9 cellular contexts compared by ENCODE assay signal in genomic region chr6:50734488-50734887, GRCh38. TPM values are rescaled to one million over a fixed set of nuclear protein-coding genes. Genes with fewer than 3 reads are reported as not detected.
"Had no signal": no experiment of that assay in that cellular context is flagged by ENCODE, and none has a peak within 500 bp of the region (broad histone marks: within the 10 kb centered on the region; RNA-seq: fewer than 3 reads in every experiment).

No MANE protein-coding gene starts in this region.

- DNase-seq: IMR-90, KBM-7, KG1 had no signal

- H3K27ac ChIP-seq: HL-60, KMS-11 had no signal

- FAIRE-seq: HTR-8/SVneo had no signal

- H3K9ac ChIP-seq: KMS-11 had no signal

- H3K4me2 ChIP-seq: KMS-11 had no signal

RNA-seq across cellular contexts. Expression of gene TFAP2D, which starts 21.2 kb away (rescaled TPM):
- total RNA-seq: HT-29, HT1080, IMR-90 had no signal
- polyA plus RNA-seq: IgD-negative memory B cell, IMR-90 had no signal
